In genomic region chr20:36330091-36330490, GRCh38 we compare ENCODE assay signal across 18 cellular contexts. TPM values are rescaled to one million over a fixed set of nuclear protein-coding genes. Genes with fewer than 3 reads are reported as not detected.
DNase-seq lines count a peak whose midpoint lies in the region; ATAC-seq and TF ChIP-seq lines count a peak whose summit lies in the region.
"Had no signal": no experiment of that assay in that cellular context is flagged by ENCODE, and none has a peak within 500 bp of the region (broad histone marks: within the 10 kb centered on the region; RNA-seq: fewer than 3 reads in every experiment).

No MANE protein-coding gene starts in this region.

- no peak overlapping the region for H3K27ac Mint-ChIP-seq in endodermal cell
- H3K27ac Mint-ChIP-seq: B cell; CD4-positive, alpha-beta T cell; CD8-positive, alpha-beta T cell had no signal

- H3K9ac ChIP-seq in HCT116 (ENCODE audit: low read length) (peak overlapping the region; percentile 24; the same call in 1 of the 2 replicates), endodermal cell (ENCODE audit: extremely low read depth, low read length, poor library complexity, severe bottlenecking) (no peak overlapping the region)
- H3K9ac ChIP-seq: BLaER1 treated with 17β-estradiol and CSF1 and Interleukin-3, amounts not matched to agents 10 nM and 100 nM had no signal

- no peak for ATAC-seq in Right ventricle myocardium inferior
- ATAC-seq in left ventricle myocardium superior: no peak
- no peak for ATAC-seq in HCT116
- no peak for ATAC-seq in GM18868 (IDR thresholded peaks at IDR 0.05; ENCODE audit: unreplicated experiment)
- ATAC-seq: A549; CD8-positive, alpha-beta T cell had no signal

- CTCF ChIA-PET in HCT116 (lab: Charles Lee): no interaction called here

- H3K36me3 ChIP-seq in HCT116 (ENCODE audit: control insufficient read depth in 1 of 2, insufficient read depth in 2 of 2, low read length in 2 of 2) (no peaks in the 10 kb centered on the region), endodermal cell (ENCODE audit: control insufficient read depth, insufficient read depth, low read length) (no peaks in the 10 kb centered on the region)
- H3K36me3 ChIP-seq: BLaER1 treated with 17β-estradiol and CSF1 and Interleukin-3, amounts not matched to agents 10 nM and 100 nM had no signal

- no peak for TF ChIP-seq POLR2A in HCT116 (IDR thresholded peaks at IDR 0.05; ENCODE audit: borderline replicate concordance, extremely low read depth, insufficient read depth, insufficient read length)

- H3K27me3 ChIP-seq in HCT116 (ENCODE audit: insufficient read depth, low read length) (no peaks in the 10 kb centered on the region), endodermal cell (ENCODE audit: control insufficient read depth, insufficient read depth, low read length, poor library complexity, severe bottlenecking) (no peaks in the 10 kb centered on the region)
- H3K27me3 ChIP-seq: BLaER1 treated with 17β-estradiol and CSF1 and Interleukin-3, amounts not matched to agents 10 nM and 100 nM had no signal

- H3K27me3 Mint-ChIP-seq in endodermal cell (ENCODE audit: insufficient read depth): peaks cover 28% of the 10 kb centered on the region

- RAD21 ChIA-PET in HCT116 (lab: Charles Lee; ENCODE audit: low non-redundant PET in 1 of 2, low total read pairs in 2 of 2, uncharacterized antibody in 2 of 2, unreplicated experiment in 2 of 2): no interaction called here

- POLR2A ChIA-PET in HCT116 (lab: Charles Lee): no interaction called here

- H4K20me1 ChIP-seq in HCT116 (ENCODE audit: insufficient read depth): no peaks in the 10 kb centered on the region

- BruUV-seq in HCT116 (replicated peaks; lab: Mats Ljungman, UMichigan): no TSS peak

- TF ChIP-seq RAD21 in HCT116 (IDR thresholded peaks at IDR 0.05; ENCODE audit: low read depth): no peak

- H3K4me3 ChIP-seq in HCT116 (replicated peaks in 1 of 2; ENCODE audit: low read depth in 1 of 2, low read length in 2 of 2) (no peak overlapping the region), endodermal cell (ENCODE audit: low read length) (no peak overlapping the region)
- H3K4me3 ChIP-seq: A549; BLaER1 treated with 17β-estradiol and CSF1 and Interleukin-3, amounts not matched to agents 10 nM and 100 nM had no signal

- in situ Hi-C loops in GM13977 (cut with MboI; ENCODE audit: low pct_unique_long_range_greater_than_20kb, low sequenced_read_pairs, unreplicated experiment): no loop called here

- no peak overlapping the region for H3K27ac ChIP-seq in HCT116 (ENCODE audit: low read depth, low read length)
- H3K27ac ChIP-seq in endodermal cell (ENCODE audit: low read depth, low read length): no peak overlapping the region
- H3K27ac ChIP-seq: 22Rv1; A549; BLaER1 treated with 17β-estradiol and CSF1 and Interleukin-3, amounts not matched to agents 10 nM and 100 nM; C4-2B had no signal

- H3K4me1 Mint-ChIP-seq in endodermal cell: peaks cover 2% of the 10 kb centered on the region
- H3K4me1 Mint-ChIP-seq: B cell had no signal

- H2AFZ ChIP-seq in HCT116 (ENCODE audit: low read depth, low read length, poor library complexity, severe bottlenecking): no peak overlapping the region

- H3K36me3 Mint-ChIP-seq in endodermal cell (ENCODE audit: low read depth): no peaks in the 10 kb centered on the region
- H3K36me3 Mint-ChIP-seq: CD8-positive, alpha-beta T cell had no signal

- WGBS in endodermal cell (ENCODE audit: insufficient coverage in 1 of 2, insufficient read length in 1 of 2), 2 experiments: 85 to 89% methylated on average over 3 to 5 of the region's 5 CpGs

- no peaks in the 10 kb centered on the region for H3K79me2 ChIP-seq in HCT116 (ENCODE audit: insufficient read depth, low read length)

- TF ChIP-seq CTCF in HCT116 (IDR thresholded peaks at IDR 0.05 in 2 of 3, conservative IDR thresholded peaks at IDR 0.05 in 1 of 3; ENCODE audit: borderline replicate concordance in 1 of 3, insufficient read depth in 1 of 3, low read depth in 2 of 3, low read length in 2 of 3): no peak
- TF ChIP-seq CTCF in endodermal cell (conservative IDR thresholded peaks at IDR 0.05): no peak
- TF ChIP-seq CTCF in GM13977 (IDR thresholded peaks at IDR 0.05; ENCODE audit: extremely low read depth, insufficient read depth, missing control alignments): no peak

- H3K9me3 Mint-ChIP-seq in endodermal cell: peaks cover 2% of the 10 kb centered on the region

- intact Hi-C loops in Right ventricle myocardium inferior (cut with DNase I) (no loop called here), left ventricle myocardium superior (cut with micrococcal nuclease) (no loop called here), HCT116 (cut with micrococcal nuclease) (no loop called here)

- H3K9me3 ChIP-seq in HCT116 (ENCODE audit: control insufficient read depth in 1 of 2, insufficient read depth in 1 of 2, low read depth in 1 of 2, low read length in 2 of 2) (0 out of 4 replicates have a peak, but pooled peaks cover 0 to 3% of the 10 kb centered on the region in 2 experiments), endodermal cell (ENCODE audit: control insufficient read depth, low read length) (no peaks in the 10 kb centered on the region)

- peak; percentile 15 for DNase-seq in Right ventricle myocardium inferior (ENCODE audit: missing footprints)
- DNase-seq in left ventricle myocardium superior: no peak
- DNase-seq in HCT116 (ENCODE audit: low read depth, low spot score): no peak
- DNase-seq in endodermal cell: peak; percentile 22
- DNase-seq in GM13977 (ENCODE audit: low spot score): no peak
- DNase-seq: AML-193; Caco-2; Calu3; CD4-positive, alpha-beta T cell; CD8-positive, alpha-beta T cell; DMS79 treated with DMSO at 0.1 percent for 48 hours; GF-D8 had no signal

- no peaks in the 10 kb centered on the region for H3K9me2 ChIP-seq in HCT116 (ENCODE audit: insufficient read depth)

- H3K4me3 Mint-ChIP-seq in endodermal cell: no peak overlapping the region
- H3K4me3 Mint-ChIP-seq: B cell; CD4-positive, alpha-beta T cell; CD8-positive, alpha-beta T cell had no signal

- H3K4me1 ChIP-seq in HCT116 (ENCODE audit: control insufficient read depth in 1 of 2, insufficient read depth in 2 of 2, low read length in 2 of 2): peaks cover 5 to 23% of the 10 kb centered on the region in 2 experiments
- H3K4me1 ChIP-seq in endodermal cell (ENCODE audit: control insufficient read depth, insufficient read depth, low read length): no peaks in the 10 kb centered on the region
- H3K4me1 ChIP-seq: A549; BLaER1 treated with 17β-estradiol and CSF1 and Interleukin-3, amounts not matched to agents 10 nM and 100 nM had no signal

- H3K4me2 ChIP-seq in HCT116 (ENCODE audit: low read length): peak overlapping the region; percentile 77; the same call in 1 of the 2 replicates
- H3K4me2 ChIP-seq: A549; BLaER1 treated with 17β-estradiol and CSF1 and Interleukin-3, amounts not matched to agents 10 nM and 100 nM had no signal

TF ChIP-seq in HCT116, 20 proteins besides CTCF, POLR2A, EP300 and RAD21 (continues in another document):
- TF ChIP-seq CEBPB (IDR thresholded peaks at IDR 0.05; ENCODE audit: low read depth) (no peak), EZH2phosphoT487 (IDR thresholded peaks at IDR 0.05; ENCODE audit: borderline replicate concordance) (no peak), POLR2AphosphoS5 (IDR thresholded peaks at IDR 0.05; ENCODE audit: low read depth, low read length) (no peak), EZH2 (IDR thresholded peaks at IDR 0.05) (no peak), YY1 (IDR thresholded peaks at IDR 0.05; ENCODE audit: extremely low read depth, insufficient replicate concordance, low read depth, low read length) (no peak), FOSL1 (IDR thresholded peaks at IDR 0.05; ENCODE audit: low read depth) (no peak), TCF7L2 (IDR thresholded peaks at IDR 0.05; ENCODE audit: borderline replicate concordance, extremely low read depth, insufficient read depth, insufficient read length) (no peak), ELF1 (IDR thresholded peaks at IDR 0.05; ENCODE audit: borderline replicate concordance, low read depth) (no peak), ZFX (IDR thresholded peaks at IDR 0.05) (no peak), SIN3A (IDR thresholded peaks at IDR 0.05; ENCODE audit: low read depth) (no peak), SRF (IDR thresholded peaks at IDR 0.05; ENCODE audit: low read depth) (no peak), ZBTB33 (IDR thresholded peaks at IDR 0.05; ENCODE audit: extremely low read depth, insufficient replicate concordance, low read length) (no peak), ZNF274 (IDR thresholded peaks at IDR 0.05; ENCODE audit: low read depth, low read length) (no peak), ATF3 (IDR thresholded peaks at IDR 0.05) (no peak), MAX (IDR thresholded peaks at IDR 0.05) (no peak)

RNA-seq across cellular contexts. Expression of gene DLGAP4, which starts 24.0 kb away (rescaled TPM):
- total RNA-seq in Right ventricle myocardium inferior (46.3 TPM), left ventricle myocardium superior (38.1 TPM), HCT116 (2021; ENCODE audit: unreplicated experiment) (40.3 TPM), endodermal cell (10 to 100 TPM; 62.9 to 78.2 TPM)
- 36.7 and 40.4 TPM in 2 replicates for polyA plus RNA-seq in HCT116 (2012)
- polyA plus RNA-seq in endodermal cell (2013, experiment 1 of 2): 94.6 TPM
- 90.8 TPM for polyA plus RNA-seq in endodermal cell (2013, experiment 2 of 2)

Comparison
In these comparisons a context has a peak if more than half of its experiments do, and no peak if none do; other contexts are left out.
1. DNase-seq: peak in Right ventricle myocardium inferior (single experiment) and endodermal cell (single experiment); none in left ventricle myocardium superior (single experiment), HCT116 (single experiment) and GM13977 (single experiment).